ENCODE assay signal across 2 cellular contexts in the genomic region with DNA sequence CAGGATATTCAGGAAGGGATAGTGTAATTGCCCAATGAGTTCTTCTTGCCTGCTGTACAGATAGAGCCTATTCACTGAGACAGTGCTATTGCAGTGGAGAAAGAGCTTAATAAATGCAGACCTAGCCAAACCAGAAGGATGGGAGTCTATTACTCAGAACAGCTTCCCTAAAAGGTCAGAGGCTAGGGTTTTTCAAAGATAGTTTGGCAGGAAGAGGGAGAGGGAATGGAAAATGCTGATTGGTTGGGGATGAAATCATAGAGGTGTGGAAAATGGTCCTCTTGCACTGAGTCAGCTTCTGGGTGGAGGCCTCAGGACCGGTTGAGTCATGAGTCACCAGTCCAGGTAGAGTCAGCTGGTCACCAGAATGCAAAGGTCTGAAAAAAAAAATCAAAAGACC.
TF ChIP-seq lines count a peak whose summit lies in the region.

No MANE protein-coding gene starts in this region.

TF ChIP-seq in HCT116, 20 proteins besides CTCF, POLR2A, EP300 and RAD21:
- TF ChIP-seq ELF1 (IDR thresholded peaks at IDR 0.05; ENCODE audit: borderline replicate concordance, low read depth) (no peak), FOSL1 (IDR thresholded peaks at IDR 0.05; ENCODE audit: low read depth) (peak; percentile 86), YY1 (IDR thresholded peaks at IDR 0.05; ENCODE audit: extremely low read depth, insufficient replicate concordance, low read depth, low read length) (no peak), POLR2AphosphoS5 (IDR thresholded peaks at IDR 0.05; ENCODE audit: low read depth, low read length) (no peak), EGR1 (IDR thresholded peaks at IDR 0.05; ENCODE audit: low read depth) (no peak), CBX3 (IDR thresholded peaks at IDR 0.05; ENCODE audit: low read depth) (peak; percentile 66), TCF7L2 (IDR thresholded peaks at IDR 0.05; ENCODE audit: borderline replicate concordance, extremely low read depth, insufficient read depth, insufficient read length) (no peak), ZNF274 (IDR thresholded peaks at IDR 0.05; ENCODE audit: low read depth, low read length) (no peak), JUND (IDR thresholded peaks at IDR 0.05) (peak; percentile 88), SP1 (IDR thresholded peaks at IDR 0.05; ENCODE audit: low read depth) (peak; percentile 75), SRF (IDR thresholded peaks at IDR 0.05; ENCODE audit: low read depth) (peak; percentile 69), EZH2 (IDR thresholded peaks at IDR 0.05) (no peak), SIN3A (IDR thresholded peaks at IDR 0.05; ENCODE audit: low read depth) (no peak), CEBPB (IDR thresholded peaks at IDR 0.05; ENCODE audit: low read depth) (peak; percentile 63; the same call in 1 of the 2 replicates)
- TF ChIP-seq, protein P1, sequence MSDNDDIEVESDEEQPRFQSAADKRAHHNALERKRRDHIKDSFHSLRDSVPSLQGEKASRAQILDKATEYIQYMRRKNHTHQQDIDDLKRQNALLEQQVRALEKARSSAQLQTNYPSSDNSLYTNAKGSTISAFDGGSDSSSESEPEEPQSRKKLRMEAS (IDR thresholded peaks at IDR 0.05): peak; percentile 39; the same call in 1 of the 2 replicates
- TF ChIP-seq, protein P2, sequence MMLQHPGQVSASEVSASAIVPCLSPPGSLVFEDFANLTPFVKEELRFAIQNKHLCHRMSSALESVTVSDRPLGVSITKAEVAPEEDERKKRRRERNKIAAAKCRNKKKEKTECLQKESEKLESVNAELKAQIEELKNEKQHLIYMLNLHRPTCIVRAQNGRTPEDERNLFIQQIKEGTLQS (IDR thresholded peaks at IDR 0.05): no peak; the same call in 1 of the 2 replicates

TF ChIP-seq in endothelial cell of umbilical vein, 7 proteins besides CTCF, POLR2A, EP300 and RAD21:
- TF ChIP-seq, protein P1 (IDR thresholded peaks at IDR 0.05; ENCODE audit: insufficient read depth, insufficient read length): no peak
- peak; percentile 59 for TF ChIP-seq FOS (IDR thresholded peaks at IDR 0.05; ENCODE audit: borderline replicate concordance, insufficient read depth, low read length)
